Comparison of ENCODE assay signal across 1 cellular context in the genomic region with DNA sequence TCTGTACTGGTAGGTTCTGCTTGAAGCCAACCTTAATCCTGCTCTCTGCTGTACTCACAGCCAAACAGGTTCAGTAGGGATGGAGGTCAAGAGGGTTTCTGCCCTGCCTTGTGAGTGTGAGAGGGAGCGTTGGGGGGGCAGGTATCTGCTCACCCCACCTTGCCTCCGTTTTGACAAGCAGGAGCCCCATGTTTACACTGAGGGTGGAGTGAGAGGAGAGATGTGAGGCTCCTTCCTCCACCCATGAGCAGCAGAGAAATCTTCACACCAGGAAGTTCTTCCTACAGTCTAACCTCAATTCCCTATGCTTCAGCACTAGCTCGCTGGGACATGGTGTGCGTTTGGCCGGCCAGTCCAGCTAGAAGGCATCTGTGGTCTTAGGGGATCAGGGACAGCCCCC.
TF ChIP-seq lines count a peak whose summit lies in the region.

No MANE protein-coding gene starts in this region.

TF ChIP-seq in IMR-90, 13 proteins besides CTCF, POLR2A, EP300 and RAD21 (continued from another document):
- TF ChIP-seq, protein P1, sequence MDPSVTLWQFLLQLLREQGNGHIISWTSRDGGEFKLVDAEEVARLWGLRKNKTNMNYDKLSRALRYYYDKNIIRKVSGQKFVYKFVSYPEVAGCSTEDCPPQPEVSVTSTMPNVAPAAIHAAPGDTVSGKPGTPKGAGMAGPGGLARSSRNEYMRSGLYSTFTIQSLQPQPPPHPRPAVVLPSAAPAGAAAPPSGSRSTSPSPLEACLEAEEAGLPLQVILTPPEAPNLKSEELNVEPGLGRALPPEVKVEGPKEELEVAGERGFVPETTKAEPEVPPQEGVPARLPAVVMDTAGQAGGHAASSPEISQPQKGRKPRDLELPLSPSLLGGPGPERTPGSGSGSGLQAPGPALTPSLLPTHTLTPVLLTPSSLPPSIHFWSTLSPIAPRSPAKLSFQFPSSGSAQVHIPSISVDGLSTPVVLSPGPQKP (IDR thresholded peaks at IDR 0.05; ENCODE audit: borderline replicate concordance, low read depth, low read length), result no peak
- no peak for TF ChIP-seq BHLHE40 (IDR thresholded peaks at IDR 0.05; ENCODE audit: low read depth, low read length)
- no peak for TF ChIP-seq MAZ (IDR thresholded peaks at IDR 0.05; ENCODE audit: borderline replicate concordance, low read depth, low read length)
- no peak for TF ChIP-seq FOS (IDR thresholded peaks at IDR 0.05; ENCODE audit: low read depth, low read length)
- TF ChIP-seq MXI1 (IDR thresholded peaks at IDR 0.05; ENCODE audit: borderline replicate concordance, low read depth, low read length), result no peak
- TF ChIP-seq RFX5 (IDR thresholded peaks at IDR 0.05; ENCODE audit: low read depth, low read length), result no peak
- TF ChIP-seq MAFK (IDR thresholded peaks at IDR 0.05; ENCODE audit: low read depth, low read length), result no peak
- no peak for TF ChIP-seq SMC3 (IDR thresholded peaks at IDR 0.05; ENCODE audit: low read depth, low read length)
- TF ChIP-seq, protein P2, sequence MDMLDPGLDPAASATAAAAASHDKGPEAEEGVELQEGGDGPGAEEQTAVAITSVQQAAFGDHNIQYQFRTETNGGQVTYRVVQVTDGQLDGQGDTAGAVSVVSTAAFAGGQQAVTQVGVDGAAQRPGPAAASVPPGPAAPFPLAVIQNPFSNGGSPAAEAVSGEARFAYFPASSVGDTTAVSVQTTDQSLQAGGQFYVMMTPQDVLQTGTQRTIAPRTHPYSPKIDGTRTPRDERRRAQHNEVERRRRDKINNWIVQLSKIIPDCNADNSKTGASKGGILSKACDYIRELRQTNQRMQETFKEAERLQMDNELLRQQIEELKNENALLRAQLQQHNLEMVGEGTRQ (IDR thresholded peaks at IDR 0.05; ENCODE audit: low read depth, low read length), result no peak
TF ChIP-seq in IMR-90: peak in this region for 0.
